In genomic region chr10:122993797-122994336, GRCh38 we compare ENCODE assay signal across 19 cellular contexts. TPM values are rescaled to one million over a fixed set of nuclear protein-coding genes. Genes with fewer than 3 reads are reported as not detected.
A peak's percentile ranks its signal among the peaks of the same experiment; 100 is the strongest.
DNase-seq lines count a peak whose midpoint lies in the region; ATAC-seq, FAIRE-seq and TF ChIP-seq lines count a peak whose summit lies in the region.
"Had no signal": no experiment of that assay in that cellular context is flagged by ENCODE, and none has a peak within 500 bp of the region (broad histone marks: within the 10 kb centered on the region; RNA-seq: fewer than 3 reads in every experiment).

No MANE protein-coding gene starts in this region.

- H3K4me3 ChIP-seq in A549 (no peak overlapping the region), GM12878 (no peak overlapping the region)
- H3K4me3 ChIP-seq: BLaER1 had no signal

- no peaks in the 10 kb centered on the region for H3K27me3 ChIP-seq in GM12878 (replicated peaks in 1 of 2; ENCODE audit: control insufficient read depth in 2 of 2, insufficient read depth in 2 of 2, low read length in 1 of 2)
- H3K27me3 ChIP-seq: BLaER1 had no signal

- TF ChIP-seq CTCF in A549 (IDR thresholded peaks at IDR 0.05) (no peak), GM12878 (IDR thresholded peaks at IDR 0.05 in 2 of 3, conservative IDR thresholded peaks at IDR 0.05 in 1 of 3; ENCODE audit: control insufficient read depth in 2 of 3, extremely low read depth in 1 of 3, insufficient read depth in 1 of 3, low read depth in 3 of 3, low read length in 3 of 3) (no peak)

- H3K27me3 Mint-ChIP-seq in activated T-cell treated with anti-CD3 and anti-CD28 coated beads, Interleukin-2, amount 50 U/mL, for 24 hours, result no peaks in the 10 kb centered on the region
- H3K27me3 Mint-ChIP-seq in activated T-cell treated with anti-CD3 and anti-CD28 coated beads, Interleukin-2, amount 50 U/mL, for 4 hours (ENCODE audit: low read depth), result no peaks in the 10 kb centered on the region
- H3K27me3 Mint-ChIP-seq: CD4-positive, alpha-beta memory T cell had no signal

- no peaks in the 10 kb centered on the region for H4K20me1 ChIP-seq in GM12878 (ENCODE audit: control insufficient read depth, insufficient read depth)

- H3K4me2 ChIP-seq in A549 (no peak overlapping the region), GM12878 (ENCODE audit: control insufficient read depth, insufficient read depth) (no peak overlapping the region)
- H3K4me2 ChIP-seq: BLaER1, KMS-11 had no signal

- no peak for DNase-seq in activated T-cell treated with anti-CD3 and anti-CD28 coated beads, Interleukin-2, amount 50 U/mL, for 24 hours
- no peak for DNase-seq in activated T-cell treated with anti-CD3 and anti-CD28 coated beads, Interleukin-2, amount 50 U/mL, for 4 hours
- no peak for DNase-seq in A549 (ENCODE audit: low read depth in 1 of 2, low spot score in 1 of 2)
- no peak for DNase-seq in GM12878 (ENCODE audit: low read depth, low spot score)
- DNase-seq in substantia nigra (lab: John Stamatoyannopoulos, UW), result no peak
- no peak for DNase-seq in stimulated activated CD4-positive, alpha-beta T cell treated with anti-CD3 and anti-CD28 coated beads, Interleukin-15, amount 100 ng/mL, for 24 hours
- DNase-seq in left colon, result no peak
- DNase-seq: Calu3; CD4-positive, alpha-beta memory T cell; DMS53; DND-41; EL; GOT3; H9 had no signal

- H3K9me3 ChIP-seq in A549 (no peaks in the 10 kb centered on the region), GM12878 (replicated peaks; ENCODE audit: control insufficient read depth, insufficient read depth, low read length) (no peaks in the 10 kb centered on the region)
- H3K9me3 ChIP-seq: BLaER1 had no signal

- BruUV-seq in GM12878 (replicated peaks; lab: Mats Ljungman, UMichigan), result no TSS peak

- H3K9ac ChIP-seq in GM12878 (ENCODE audit: control insufficient read depth, insufficient read depth, low read length), result no peak overlapping the region
- H3K9ac ChIP-seq: BLaER1, KMS-11 had no signal

- no peak for ATAC-seq in activated T-cell treated with anti-CD3 and anti-CD28 coated beads, Interleukin-2, amount 50 U/mL, for 4 hours
- no peak for ATAC-seq in A549
- ATAC-seq in GM12878, result no peak
- no peak for ATAC-seq in left colon

- H2AFZ ChIP-seq in GM12878 (ENCODE audit: control insufficient read depth, low read depth, low read length), result no peak overlapping the region

- in situ Hi-C loops in GM12878 (cut with MboI), result no loop called here

- no peaks in the 10 kb centered on the region for H3K9me3 Mint-ChIP-seq in activated T-cell treated with anti-CD3 and anti-CD28 coated beads, Interleukin-2, amount 50 U/mL, for 24 hours
- no peaks in the 10 kb centered on the region for H3K9me3 Mint-ChIP-seq in activated T-cell treated with anti-CD3 and anti-CD28 coated beads, Interleukin-2, amount 50 U/mL, for 4 hours
- H3K9me3 Mint-ChIP-seq: CD14-positive monocyte; CD4-positive, alpha-beta memory T cell; H9 had no signal

- RAD21 ChIA-PET in GM12878 (lab: Charles Lee; ENCODE audit: unreplicated experiment), result no interaction called here

- no peak for TF ChIP-seq POLR2A in A549 (IDR thresholded peaks at IDR 0.05; ENCODE audit: low read length)
- TF ChIP-seq POLR2A in GM12878 (IDR thresholded peaks at IDR 0.05; ENCODE audit: low read depth, low read length), result peak; percentile 32; the same call in 1 of the 2 replicates

- no peak for TF ChIP-seq EP300 in A549 (IDR thresholded peaks at IDR 0.05)
- TF ChIP-seq EP300 in GM12878 (IDR thresholded peaks at IDR 0.05; ENCODE audit: borderline replicate concordance in 1 of 2, control insufficient read depth in 1 of 2, low read depth in 2 of 2, low read length in 2 of 2), result no peak

- WGBS in A549 (ENCODE audit: missing lambda C conversion rate), result 89% methylated on average over 6 of the region's 6 CpGs
- 91% methylated on average over 6 of the region's 6 CpGs for WGBS in GM12878 (ENCODE audit: insufficient coverage, insufficient replicate concordance, low lambda C conversion rate, missing lambda C conversion rate)

- H3K27ac ChIP-seq in A549, result no peak overlapping the region
- no peak overlapping the region for H3K27ac ChIP-seq in GM12878 (ENCODE audit: control insufficient read depth, insufficient read depth)
- peak overlapping the region; percentile 18 for H3K27ac ChIP-seq in substantia nigra (ENCODE audit: low read depth, low read length, poor library complexity, severe bottlenecking)
- H3K27ac ChIP-seq: 22Rv1, BLaER1, KMS-11 had no signal

- POLR2A ChIA-PET in A549 (lab: Yijun Ruan, JAX) (interaction anchor here (0.8 kb wide), 1 partner anchor 13 kb away, joined by 3 read pairs; the partner anchor contains the start of gene PSTK), GM12878 (lab: Charles Lee) (no interaction called here)

- H3K4me1 Mint-ChIP-seq in activated T-cell treated with anti-CD3 and anti-CD28 coated beads, Interleukin-2, amount 50 U/mL, for 24 hours (ENCODE audit: low read depth), result peaks cover 8% of the 10 kb centered on the region
- peaks cover 6% of the 10 kb centered on the region for H3K4me1 Mint-ChIP-seq in activated T-cell treated with anti-CD3 and anti-CD28 coated beads, Interleukin-2, amount 50 U/mL, for 4 hours (ENCODE audit: low read depth)
- H3K4me1 Mint-ChIP-seq: CD14-positive monocyte, H9 had no signal

- TF ChIP-seq RAD21 in A549 (conservative IDR thresholded peaks at IDR 0.05 in 1 of 2, IDR thresholded peaks at IDR 0.05 in 1 of 2) (no peak), GM12878 (IDR thresholded peaks at IDR 0.05; ENCODE audit: insufficient read depth, low read depth, low read length) (no peak)

- SMC1A ChIA-PET in GM12878 (lab: Charles Lee; ENCODE audit: uncharacterized antibody, unreplicated experiment), result no interaction called here

- H3K4me1 ChIP-seq in A549 (no peaks in the 10 kb centered on the region), GM12878 (ENCODE audit: control insufficient read depth, insufficient read depth, low read length) (peaks cover 16% of the 10 kb centered on the region)

- H3K36me3 ChIP-seq in GM12878 (ENCODE audit: control insufficient read depth in 2 of 2, insufficient read depth in 2 of 2, low read length in 1 of 2), result peaks cover 4 to 10% of the 10 kb centered on the region in 2 experiments; a peak in 3 of 4 replicates

- peaks cover 74% of the 10 kb centered on the region for H3K36me3 Mint-ChIP-seq in activated T-cell treated with anti-CD3 and anti-CD28 coated beads, Interleukin-2, amount 50 U/mL, for 24 hours (ENCODE audit: low read depth)
- peaks cover 25% of the 10 kb centered on the region for H3K36me3 Mint-ChIP-seq in activated T-cell treated with anti-CD3 and anti-CD28 coated beads, Interleukin-2, amount 50 U/mL, for 4 hours (ENCODE audit: insufficient read depth)

- FAIRE-seq in A549 (lab: Jason Lieb, UNC) (peak; percentile 79), GM12878 (lab: Jason Lieb, UNC) (no peak)
- FAIRE-seq: HTR-8/SVneo had no signal

- H3K4me3 Mint-ChIP-seq in activated T-cell treated with anti-CD3 and anti-CD28 coated beads, Interleukin-2, amount 50 U/mL, for 24 hours, result no peak overlapping the region
- H3K4me3 Mint-ChIP-seq in activated T-cell treated with anti-CD3 and anti-CD28 coated beads, Interleukin-2, amount 50 U/mL, for 4 hours, result no peak overlapping the region
- H3K4me3 Mint-ChIP-seq: CD14-positive monocyte; CD4-positive, alpha-beta memory T cell; H9 had no signal

- H3K27ac Mint-ChIP-seq in activated T-cell treated with anti-CD3 and anti-CD28 coated beads, Interleukin-2, amount 50 U/mL, for 24 hours, result peak overlapping the region; percentile 52
- H3K27ac Mint-ChIP-seq: H9 had no signal

- CTCF ChIA-PET in A549 (lab: Yijun Ruan, JAX), result no interaction called here
- CTCF ChIA-PET in GM12878 (lab: Yijun Ruan, JAX), result no interaction called here

- H3K79me2 ChIP-seq in GM12878 (ENCODE audit: control insufficient read depth, insufficient read depth, low read length), result peaks cover 6% of the 10 kb centered on the region

- intact Hi-C loops in GM12878 (cut with micrococcal nuclease; ENCODE audit: unreplicated experiment) (no loop called here), left colon (cut with DNase I, micrococcal nuclease) (no loop called here)

RNA-seq across cellular contexts. Expression of gene PSTK, which starts 13.7 kb away (rescaled TPM):
- 1 to 10 TPM; 5.3 to 6.3 (median 6.1) TPM for total RNA-seq in activated T-cell treated with anti-CD3 and anti-CD28 coated beads, Interleukin-2, amount 50 U/mL, for 4 hours
- polyA plus RNA-seq in A549 (2011; rRNA removed), result 8.9 and 9.0 TPM in 2 replicates
- 3.8 and 4.3 TPM in 2 replicates for polyA plus RNA-seq in A549 (2012; cell fraction: cytosol; rRNA removed)
- 2.3 and 3.2 TPM in 2 replicates for polyA plus RNA-seq in A549 (2012; cell fraction: nucleus; rRNA removed)
- 5.3 to 6.6 TPM (median 6.2 TPM) in 3 replicates for polyA plus RNA-seq in A549 (2017; fragmentation: RNase III; extraction: RNeasy Plus Mini Kit Qiagen cat#74134 plus additional on column Dnase treatment)
- 3.6 and 4.7 TPM in 2 replicates for polyA minus RNA-seq in A549 (2011; rRNA and poly(A)+ RNA removed)
- 14.2 and 14.5 TPM in 2 replicates for total RNA-seq in GM12878 (2013; cell fraction: nucleolus; rRNA removed)
- total RNA-seq in GM12878 (2014; rRNA removed), result 2.3 TPM in 2 replicates
- total RNA-seq in GM12878 (2014; rRNA removed; fragmentation: Illumina TruSeq; extraction: Trizol), result 3.2 TPM in 2 replicates
- total RNA-seq in GM12878 (2021), result 3.2 TPM in 2 replicates
- polyA plus RNA-seq in GM12878 (2011; ENCODE audit: low read depth), result 6.1 TPM
- polyA plus RNA-seq in GM12878 (2011; rRNA removed), result 5.6 and 8.0 TPM in 2 replicates
- 2.9 and 3.6 TPM in 2 replicates for polyA plus RNA-seq in GM12878 (2011; cell fraction: cytosol; rRNA removed)
- polyA plus RNA-seq in GM12878 (2011; cell fraction: nucleus; rRNA removed), result 5.4 and 5.5 TPM in 2 replicates
- polyA plus RNA-seq in GM12878 (2012), result 4.4 and 6.8 TPM in 2 replicates
- 3.5 and 3.6 TPM in 2 replicates for polyA plus RNA-seq in GM12878 (2014; fragmentation: Illumina TruSeq; extraction: Trizol)
- polyA plus RNA-seq in GM12878 (2014; fragmentation: Nextera tagmentation; extraction: Ambion mirVana), result 1 to 10 TPM; 1.8 to 3.3 TPM
- polyA plus RNA-seq in GM12878 (2014; rRNA removed), result 4.6 and 4.8 TPM in 2 replicates
- 1 to 10 TPM; 7.0 to 7.1 TPM for polyA plus RNA-seq in GM12878 (2016; fragmentation: Nextera tagmentation; extraction: Ambion mirVana)
- 2.9 and 3.2 TPM in 2 replicates for polyA minus RNA-seq in GM12878 (2011; rRNA and poly(A)+ RNA removed)
- polyA minus RNA-seq in GM12878 (2011; cell fraction: cytosol; rRNA and poly(A)+ RNA removed), result 0.40 and 0.94 TPM in 2 replicates
- polyA minus RNA-seq in GM12878 (2011; cell fraction: nucleus; rRNA and poly(A)+ RNA removed), result 4.8 and 7.5 TPM in 2 replicates
- 1 to 10 TPM; 2.0 to 3.2 TPM for total RNA-seq in left colon

RNA-seq across cellular contexts. Expression of gene IKZF5, which starts 14.7 kb away (rescaled TPM):
- total RNA-seq in activated T-cell treated with anti-CD3 and anti-CD28 coated beads, Interleukin-2, amount 50 U/mL, for 4 hours, result 10 to 100 TPM; 18.2 to 29.6 (median 21.0) TPM
- polyA plus RNA-seq in A549 (2011; rRNA removed), result 8.4 and 10.2 TPM in 2 replicates
- polyA plus RNA-seq in A549 (2012; cell fraction: cytosol; rRNA removed), result 2.5 and 3.0 TPM in 2 replicates
- polyA plus RNA-seq in A549 (2012; cell fraction: nucleus; rRNA removed), result 3.7 and 4.0 TPM in 2 replicates
- 5.0 to 5.6 TPM (median 5.1 TPM) in 3 replicates for polyA plus RNA-seq in A549 (2017; fragmentation: RNase III; extraction: RNeasy Plus Mini Kit Qiagen cat#74134 plus additional on column Dnase treatment)
- 4.3 and 4.9 TPM in 2 replicates for polyA minus RNA-seq in A549 (2011; rRNA and poly(A)+ RNA removed)
- 29.0 and 30.8 TPM in 2 replicates for total RNA-seq in GM12878 (2013; cell fraction: nucleolus; rRNA removed)
- 5.3 TPM in 2 replicates for total RNA-seq in GM12878 (2014; rRNA removed)
- total RNA-seq in GM12878 (2014; rRNA removed; fragmentation: Illumina TruSeq; extraction: Trizol), result 6.5 and 7.3 TPM in 2 replicates
- total RNA-seq in GM12878 (2021), result 13.7 and 16.1 TPM in 2 replicates
- 6.4 TPM for polyA plus RNA-seq in GM12878 (2011; ENCODE audit: low read depth)
- polyA plus RNA-seq in GM12878 (2011; rRNA removed), result 12.5 and 15.6 TPM in 2 replicates
- polyA plus RNA-seq in GM12878 (2011; cell fraction: cytosol; rRNA removed), result 7.4 and 8.0 TPM in 2 replicates
- polyA plus RNA-seq in GM12878 (2011; cell fraction: nucleus; rRNA removed), result 9.7 and 11.9 TPM in 2 replicates
- 11.1 and 12.6 TPM in 2 replicates for polyA plus RNA-seq in GM12878 (2012)
- polyA plus RNA-seq in GM12878 (2014; fragmentation: Illumina TruSeq; extraction: Trizol), result 15.6 and 18.6 TPM in 2 replicates
- polyA plus RNA-seq in GM12878 (2014; fragmentation: Nextera tagmentation; extraction: Ambion mirVana), result 10 to 100 TPM in 1 of 2 experiments, 1 to 10 TPM in 1; 6.8 to 11.2 TPM
- 7.4 and 11.2 TPM in 2 replicates for polyA plus RNA-seq in GM12878 (2014; rRNA removed)
- polyA plus RNA-seq in GM12878 (2016; fragmentation: Nextera tagmentation; extraction: Ambion mirVana), result 10 to 100 TPM; 20.5 to 23.2 TPM
- 10.8 and 11.6 TPM in 2 replicates for polyA minus RNA-seq in GM12878 (2011; rRNA and poly(A)+ RNA removed)
- 3.7 and 5.5 TPM in 2 replicates for polyA minus RNA-seq in GM12878 (2011; cell fraction: cytosol; rRNA and poly(A)+ RNA removed)
- polyA minus RNA-seq in GM12878 (2011; cell fraction: nucleus; rRNA and poly(A)+ RNA removed), result 7.1 and 8.8 TPM in 2 replicates
- total RNA-seq in left colon, result 10 to 100 TPM; 10.9 to 14.1 TPM

RNA-seq across cellular contexts. Expression of gene ACADSB, which starts 14.9 kb away (rescaled TPM):
- total RNA-seq in activated T-cell treated with anti-CD3 and anti-CD28 coated beads, Interleukin-2, amount 50 U/mL, for 4 hours, result 10 to 100 TPM; 21.8 to 25.9 (median 22.9) TPM
- polyA plus RNA-seq in A549 (2011; rRNA removed) (16.1 and 18.5 TPM in 2 replicates), A549 (2017; fragmentation: RNase III; extraction: RNeasy Plus Mini Kit Qiagen cat#74134 plus additional on column Dnase treatment) (8.5 to 9.1 TPM (median 9.0 TPM) in 3 replicates), GM12878 (2011; rRNA removed) (18.8 and 33.7 TPM in 2 replicates), GM12878 (2014; fragmentation: Illumina TruSeq; extraction: Trizol) (18.9 and 25.9 TPM in 2 replicates), GM12878 (2014; fragmentation: Nextera tagmentation; extraction: Ambion mirVana) (10 to 100 TPM; 10.9 to 11.3 TPM), GM12878 (2014; rRNA removed) (10.8 and 14.1 TPM in 2 replicates), GM12878 (2016; fragmentation: Nextera tagmentation; extraction: Ambion mirVana) (10 to 100 TPM; 15.9 to 17.4 TPM)
- 3.7 and 3.8 TPM in 2 replicates for polyA plus RNA-seq in A549 (2012; cell fraction: cytosol; rRNA removed)
- 1.4 and 2.3 TPM in 2 replicates for polyA plus RNA-seq in A549 (2012; cell fraction: nucleus; rRNA removed)
- polyA minus RNA-seq in A549 (2011; rRNA and poly(A)+ RNA removed), result 3.4 and 3.5 TPM in 2 replicates
- 40.5 and 42.0 TPM in 2 replicates for total RNA-seq in GM12878 (2013; cell fraction: nucleolus; rRNA removed)
- total RNA-seq in GM12878 (2014; rRNA removed) (10.8 and 13.5 TPM in 2 replicates), GM12878 (2014; rRNA removed; fragmentation: Illumina TruSeq; extraction: Trizol) (12.1 and 12.2 TPM in 2 replicates), GM12878 (2021) (23.5 and 24.0 TPM in 2 replicates), left colon (10 to 100 TPM; 39.8 to 45.2 TPM)
- 8.2 TPM for polyA plus RNA-seq in GM12878 (2011; ENCODE audit: low read depth)
- polyA plus RNA-seq in GM12878 (2011; cell fraction: cytosol; rRNA removed), result 6.2 and 8.5 TPM in 2 replicates
- 15.8 and 20.6 TPM in 2 replicates for polyA plus RNA-seq in GM12878 (2011; cell fraction: nucleus; rRNA removed)
- polyA plus RNA-seq in GM12878 (2012), result 10.3 and 12.9 TPM in 2 replicates
- polyA minus RNA-seq in GM12878 (2011; rRNA and poly(A)+ RNA removed), result 5.4 and 11.3 TPM in 2 replicates
- 3.2 and 3.7 TPM in 2 replicates for polyA minus RNA-seq in GM12878 (2011; cell fraction: cytosol; rRNA and poly(A)+ RNA removed)
- 5.6 and 6.2 TPM in 2 replicates for polyA minus RNA-seq in GM12878 (2011; cell fraction: nucleus; rRNA and poly(A)+ RNA removed)

RNA-seq across cellular contexts. Expression of gene C10orf88, which starts 39.8 kb away (rescaled TPM):
- 1 to 10 TPM; 6.3 to 9.8 (median 9.6) TPM for total RNA-seq in activated T-cell treated with anti-CD3 and anti-CD28 coated beads, Interleukin-2, amount 50 U/mL, for 4 hours
- polyA plus RNA-seq in A549 (2011; rRNA removed) (10.4 and 11.0 TPM in 2 replicates), A549 (2017; fragmentation: RNase III; extraction: RNeasy Plus Mini Kit Qiagen cat#74134 plus additional on column Dnase treatment) (8.7 to 11.9 TPM (median 11.7 TPM) in 3 replicates), GM12878 (2011; rRNA removed) (9.1 and 12.3 TPM in 2 replicates), GM12878 (2014; fragmentation: Illumina TruSeq; extraction: Trizol) (11.3 and 12.5 TPM in 2 replicates), GM12878 (2014; fragmentation: Nextera tagmentation; extraction: Ambion mirVana) (1 to 10 TPM; 4.7 to 4.8 TPM), GM12878 (2014; rRNA removed) (7.5 and 7.7 TPM in 2 replicates), GM12878 (2016; fragmentation: Nextera tagmentation; extraction: Ambion mirVana) (10 to 100 TPM; 10.2 to 12.0 TPM)
- 1.8 and 2.1 TPM in 2 replicates for polyA plus RNA-seq in A549 (2012; cell fraction: cytosol; rRNA removed)
- 1.1 and 2.1 TPM in 2 replicates for polyA plus RNA-seq in A549 (2012; cell fraction: nucleus; rRNA removed)
- 4.3 and 5.7 TPM in 2 replicates for polyA minus RNA-seq in A549 (2011; rRNA and poly(A)+ RNA removed)
- total RNA-seq in GM12878 (2013; cell fraction: nucleolus; rRNA removed), result 14.8 and 15.5 TPM in 2 replicates
- total RNA-seq in GM12878 (2014; rRNA removed) (7.9 and 9.9 TPM in 2 replicates), GM12878 (2014; rRNA removed; fragmentation: Illumina TruSeq; extraction: Trizol) (9.1 and 10.7 TPM in 2 replicates), GM12878 (2021) (6.8 and 10.9 TPM in 2 replicates), left colon (1 to 10 TPM; 6.0 to 7.1 TPM)
- polyA plus RNA-seq in GM12878 (2011; ENCODE audit: low read depth), result 2.0 TPM
- polyA plus RNA-seq in GM12878 (2011; cell fraction: cytosol; rRNA removed), result 2.6 and 2.9 TPM in 2 replicates
- 4.3 and 5.7 TPM in 2 replicates for polyA plus RNA-seq in GM12878 (2011; cell fraction: nucleus; rRNA removed)
- polyA plus RNA-seq in GM12878 (2012), result 4.1 and 5.9 TPM in 2 replicates
- polyA minus RNA-seq in GM12878 (2011; rRNA and poly(A)+ RNA removed), result 5.4 and 14.4 TPM in 2 replicates
- polyA minus RNA-seq in GM12878 (2011; cell fraction: cytosol; rRNA and poly(A)+ RNA removed), result 2.5 and 2.7 TPM in 2 replicates
- 3.1 and 5.5 TPM in 2 replicates for polyA minus RNA-seq in GM12878 (2011; cell fraction: nucleus; rRNA and poly(A)+ RNA removed)
